In the genomic region with DNA sequence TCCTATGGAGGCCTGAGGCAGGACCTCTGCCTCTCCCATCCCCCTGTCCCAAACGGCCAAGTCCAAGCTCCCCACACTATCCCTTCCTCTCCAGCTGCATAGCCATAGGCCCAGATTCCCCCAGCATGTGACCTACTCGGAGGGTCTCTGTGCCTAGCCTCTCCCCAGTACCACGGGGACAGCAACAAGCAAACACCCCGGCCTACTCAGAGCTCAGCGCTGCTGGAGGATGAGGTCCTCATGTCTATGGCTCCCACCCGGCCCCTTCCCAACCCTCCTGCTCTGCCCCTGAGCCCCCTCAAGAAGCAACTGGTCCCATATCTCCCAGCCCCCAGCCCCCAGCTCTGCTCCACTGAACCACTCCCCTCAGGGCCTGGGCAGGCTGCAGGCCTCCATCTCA, we compare ENCODE assay signal across 1 cellular context.
TF ChIP-seq lines count a peak whose summit lies in the region.

No MANE protein-coding gene starts in this region.

TF ChIP-seq in GM23338, 12 proteins besides CTCF, POLR2A, EP300 and RAD21:
- TF ChIP-seq ZNF331 (CRISPR knock-in tag; IDR thresholded peaks at IDR 0.05; ENCODE audit: low read depth) (no peak), JUNB (IDR thresholded peaks at IDR 0.05; ENCODE audit: unreplicated experiment) (no peak), STAT1 (IDR thresholded peaks at IDR 0.05; ENCODE audit: unreplicated experiment) (no peak), POLR2AphosphoS5 (IDR thresholded peaks at IDR 0.05; ENCODE audit: low read depth) (no peak)
